ENCODE assay signal across 39 cellular contexts in the genomic region with DNA sequence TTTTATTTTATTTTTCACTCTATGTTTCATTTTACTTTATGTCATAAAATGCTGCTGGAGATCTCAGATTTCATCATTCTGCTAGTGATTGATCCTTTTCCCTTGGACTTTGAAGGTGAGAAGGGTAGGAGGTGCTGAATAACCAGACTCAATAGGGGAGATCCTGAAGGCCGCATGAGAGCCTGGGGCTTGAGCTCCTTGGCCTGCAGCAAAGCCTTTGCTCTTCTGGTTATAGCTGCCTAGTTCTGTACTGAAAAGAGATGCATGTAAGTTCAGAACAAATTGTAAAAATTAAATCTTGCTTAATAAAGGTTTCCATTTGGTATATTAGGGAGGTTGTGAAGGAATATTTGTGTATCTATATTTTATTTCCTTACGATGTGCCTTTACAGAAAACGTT.
"Had no signal": no experiment of that assay in that cellular context is flagged by ENCODE, and none has a peak within 500 bp of the region (broad histone marks: within the 10 kb centered on the region; RNA-seq: fewer than 3 reads in every experiment).

No MANE protein-coding gene starts in this region.

- H3K4me3 ChIP-seq: adrenal gland, ascending aorta, body of pancreas, breast epithelium, cardiac muscle cell had no signal

- H3K27me3 Mint-ChIP-seq: activated naive CD4-positive, alpha-beta T cell treated with anti-CD3 and anti-CD28 coated beads, Interleukin-2, amount 10 ng/mL, durations not matched to agents 7 days and 5 days; activated naive CD4-positive, alpha-beta T cell treated with anti-CD3 and anti-CD28 coated beads, Interleukin-2, amount 50 U/mL, for 24 hours; activated naive CD8-positive, alpha-beta T cell treated with anti-CD3 and anti-CD28 coated beads, Interleukin-2, amount 50 U/mL, for 24 hours; activated T-cell treated with anti-CD3 and anti-CD28 coated beads, Interleukin-2, amount 50 U/mL, for 24 hours; activated T-helper 17 cell treated with anti-CD3 and anti-CD28 coated beads, Interleukin-2, amount 50 U/mL, for 72 hours; central memory CD8-positive, alpha-beta T cell had no signal

- DNase-seq: activated effector memory CD4-positive, alpha-beta T cell treated with anti-CD3 and anti-CD28 coated beads, Interleukin-2, amount 50 U/mL, for 16 hours; activated effector memory CD4-positive, alpha-beta T cell treated with Interleukin-2 at 50 U/mL for 16 hours; activated gamma-delta T cell; activated gamma-delta T cell treated with Interleukin-2 at 50 U/mL for 16 hours; activated naive CD4-positive, alpha-beta T cell; activated naive CD4-positive, alpha-beta T cell treated with anti-CD3 and anti-CD28 coated beads for 36 hours; activated naive CD4-positive, alpha-beta T cell treated with anti-CD3 and anti-CD28 coated beads, Interleukin-2, amount 10 ng/mL, durations not matched to agents 7 days and 5 days; activated naive CD4-positive, alpha-beta T cell treated with anti-CD3 and anti-CD28 coated beads, Interleukin-2, amount 50 U/mL, for 16 hours; activated naive CD4-positive, alpha-beta T cell treated with Interleukin-2 at 50 U/mL for 16 hours; activated naive CD8-positive, alpha-beta T cell treated with anti-CD3 and anti-CD28 coated beads for 36 hours; activated naive CD8-positive, alpha-beta T cell treated with anti-CD3 and anti-CD28 coated beads, Interleukin-2, amount 10 ng/mL, durations not matched to agents 7 days and 5 days; activated naive CD8-positive, alpha-beta T cell treated with anti-CD3 and anti-CD28 coated beads, Interleukin-2, amount 50 U/mL, for 24 hours; activated T-cell treated with anti-CD3 and anti-CD28 coated beads, Interleukin-2, amount 50 U/mL, for 1 hour; activated T-cell treated with anti-CD3 and anti-CD28 coated beads, Interleukin-2, amount 50 U/mL, for 24 hours; activated T-cell treated with anti-CD3 and anti-CD28 coated beads, Interleukin-2, amount 50 U/mL, for 4 hours; activated T-cell treated with anti-CD3 and anti-CD28 coated beads, Interleukin-2, amount 50 U/mL, for 48 hours; activated T-cell treated with anti-CD3 and anti-CD28 coated beads, Interleukin-2, amount 50 U/mL, for 72 hours; adrenal gland; amniotic stem cell; amygdala; anterior cingulate cortex; aorta; body of pancreas; brain microvascular endothelial cell; caudate nucleus; central memory CD4-positive, alpha-beta T cell; cerebellar nuclear complex had no signal

- H3K36me3 Mint-ChIP-seq: activated naive CD4-positive, alpha-beta T cell treated with anti-CD3 and anti-CD28 coated beads, Interleukin-2, amount 10 ng/mL, durations not matched to agents 7 days and 5 days; activated naive CD4-positive, alpha-beta T cell treated with anti-CD3 and anti-CD28 coated beads, Interleukin-2, amount 50 U/mL, for 24 hours; activated naive CD8-positive, alpha-beta T cell; activated naive CD8-positive, alpha-beta T cell treated with anti-CD3 and anti-CD28 coated beads, Interleukin-2, amount 10 ng/mL, durations not matched to agents 7 days and 5 days had no signal

- H3K9me3 ChIP-seq: adrenal gland had no signal

- H3K27ac ChIP-seq: adrenal gland, ascending aorta, body of pancreas, brain microvascular endothelial cell, breast epithelium, cardiac muscle cell had no signal

- H3K4me1 Mint-ChIP-seq: activated naive CD4-positive, alpha-beta T cell treated with anti-CD3 and anti-CD28 coated beads, Interleukin-2, amount 10 ng/mL, durations not matched to agents 7 days and 5 days; activated naive CD4-positive, alpha-beta T cell treated with anti-CD3 and anti-CD28 coated beads, Interleukin-2, amount 50 U/mL, for 24 hours; activated naive CD8-positive, alpha-beta T cell treated with anti-CD3 and anti-CD28 coated beads for 36 hours; activated naive CD8-positive, alpha-beta T cell treated with anti-CD3 and anti-CD28 coated beads, Interleukin-2, amount 10 ng/mL, durations not matched to agents 7 days and 5 days; activated naive CD8-positive, alpha-beta T cell treated with anti-CD3 and anti-CD28 coated beads, Interleukin-2, amount 50 U/mL, for 24 hours; activated T-helper 17 cell treated with anti-CD3 and anti-CD28 coated beads, Interleukin-2, amount 50 U/mL, for 72 hours; central memory CD8-positive, alpha-beta T cell had no signal

- FAIRE-seq: astrocyte, bronchial epithelial cell, colon had no signal

- H3K4me3 Mint-ChIP-seq: activated naive CD4-positive, alpha-beta T cell treated with anti-CD3 and anti-CD28 coated beads for 36 hours; activated naive CD4-positive, alpha-beta T cell treated with anti-CD3 and anti-CD28 coated beads, Interleukin-2, amount 10 ng/mL, durations not matched to agents 7 days and 5 days; activated naive CD4-positive, alpha-beta T cell treated with anti-CD3 and anti-CD28 coated beads, Interleukin-2, amount 50 U/mL, for 24 hours; activated naive CD8-positive, alpha-beta T cell; activated naive CD8-positive, alpha-beta T cell treated with anti-CD3 and anti-CD28 coated beads for 36 hours; activated naive CD8-positive, alpha-beta T cell treated with anti-CD3 and anti-CD28 coated beads, Interleukin-2, amount 10 ng/mL, durations not matched to agents 7 days and 5 days; activated naive CD8-positive, alpha-beta T cell treated with anti-CD3 and anti-CD28 coated beads, Interleukin-2, amount 50 U/mL, for 24 hours; activated T-cell treated with anti-CD3 and anti-CD28 coated beads, Interleukin-2, amount 50 U/mL, for 24 hours; activated T-cell treated with anti-CD3 and anti-CD28 coated beads, Interleukin-2, amount 50 U/mL, for 4 hours; activated T-cell treated with anti-CD3 and anti-CD28 coated beads, Interleukin-2, amount 50 U/mL, for 72 hours; activated T-helper 1 cell treated with anti-CD3 and anti-CD28 coated beads, Interleukin-12 subunit alpha, Interleukin-12 subunit beta, Interleukin-2, Interleukin-4 antibody, amounts not matched to agents 30 ng/mL and 10 ng/mL and 1 ng/mL, durations not matched to agents 14 hours and 24 hours and 36 hours; activated T-helper 17 cell treated with anti-CD3 and anti-CD28 coated beads, Interleukin-2, amount 50 U/mL, for 72 hours; central memory CD8-positive, alpha-beta T cell had no signal

- H3K27ac Mint-ChIP-seq: activated naive CD4-positive, alpha-beta T cell treated with anti-CD3 and anti-CD28 coated beads for 36 hours; activated naive CD4-positive, alpha-beta T cell treated with anti-CD3 and anti-CD28 coated beads, Interleukin-2, amount 10 ng/mL, durations not matched to agents 7 days and 5 days; activated naive CD4-positive, alpha-beta T cell treated with anti-CD3 and anti-CD28 coated beads, Interleukin-2, amount 50 U/mL, for 24 hours; activated naive CD8-positive, alpha-beta T cell; activated naive CD8-positive, alpha-beta T cell treated with anti-CD3 and anti-CD28 coated beads for 36 hours; activated naive CD8-positive, alpha-beta T cell treated with anti-CD3 and anti-CD28 coated beads, Interleukin-2, amount 10 ng/mL, durations not matched to agents 7 days and 5 days; activated naive CD8-positive, alpha-beta T cell treated with anti-CD3 and anti-CD28 coated beads, Interleukin-2, amount 50 U/mL, for 24 hours; activated T-cell treated with anti-CD3 and anti-CD28 coated beads, Interleukin-2, amount 50 U/mL, for 24 hours; activated T-cell treated with anti-CD3 and anti-CD28 coated beads, Interleukin-2, amount 50 U/mL, for 72 hours; activated T-helper 1 cell treated with anti-CD3 and anti-CD28 coated beads, Interleukin-12 subunit alpha, Interleukin-12 subunit beta, Interleukin-2, Interleukin-4 antibody, amounts not matched to agents 30 ng/mL and 10 ng/mL and 1 ng/mL, durations not matched to agents 14 hours and 24 hours and 36 hours; activated T-helper 17 cell treated with anti-CD3 and anti-CD28 coated beads, Interleukin-2, amount 50 U/mL, for 72 hours; activated T-helper 2 cell treated with anti-CD3 and anti-CD28 coated beads, Interferon-gamma antibody, Interleukin-2, Interleukin-4, amounts not matched to agents 10 μg/mL and 5 μg/mL and 100 μg/mL, durations not matched to agents 14 hours and 24 hours and 36 hours had no signal

- H3K4me1 ChIP-seq: adrenal gland, ascending aorta, body of pancreas, breast epithelium had no signal

- ATAC-seq: activated naive CD8-positive, alpha-beta T cell treated with anti-CD3 and anti-CD28 coated beads, Interleukin-2, amount 50 U/mL, for 24 hours; activated T-cell treated with anti-CD3 and anti-CD28 coated beads, Interleukin-2, amount 50 U/mL, for 4 hours; activated T-cell treated with anti-CD3 and anti-CD28 coated beads, Interleukin-2, amount 50 U/mL, for 72 hours; activated T-helper 17 cell treated with anti-CD3 and anti-CD28 coated beads, Interleukin-2, amount 50 U/mL, for 72 hours; body of pancreas had no signal

- H3K36me3 ChIP-seq: adrenal gland, ascending aorta, brain microvascular endothelial cell, breast epithelium, cardiac muscle cell had no signal

- H3K27me3 ChIP-seq: adrenal gland, ascending aorta, body of pancreas, brain microvascular endothelial cell, breast epithelium, cardiac muscle cell had no signal
